ENCODE assay signal across 17 cellular contexts in the genomic region with DNA sequence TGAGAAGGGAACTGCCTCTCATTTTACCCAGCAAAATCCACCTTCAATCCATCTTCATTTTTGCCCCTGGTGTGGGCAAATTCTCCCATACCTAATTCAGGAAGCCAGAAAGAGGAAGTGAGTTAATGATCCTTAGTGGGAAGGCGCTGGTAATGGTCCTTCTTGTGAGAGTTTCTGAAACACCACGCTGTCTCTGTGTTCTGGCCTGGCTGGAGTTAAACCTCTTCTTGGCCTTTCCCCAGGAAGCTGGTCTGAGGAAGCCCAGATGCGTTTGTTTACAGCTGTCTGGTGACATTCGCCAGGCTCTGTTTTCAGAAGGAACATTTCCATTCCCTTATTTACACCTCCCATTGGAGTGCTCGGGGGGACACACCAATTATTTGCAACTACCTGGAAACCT. TPM values are rescaled to one million over a fixed set of nuclear protein-coding genes. Genes with fewer than 3 reads are reported as not detected.
DNase-seq lines count a peak whose midpoint lies in the region; ATAC-seq and TF ChIP-seq lines count a peak whose summit lies in the region.
"Had no signal": no experiment of that assay in that cellular context is flagged by ENCODE, and none has a peak within 500 bp of the region (broad histone marks: within the 10 kb centered on the region; RNA-seq: fewer than 3 reads in every experiment).

No MANE protein-coding gene starts in this region.

- H3K27ac ChIP-seq in layer of hippocampus (ENCODE audit: low read depth, low read length) (peak overlapping the region; percentile 81), upper lobe of right lung (no peak overlapping the region)
- H3K27ac ChIP-seq: psoas muscle, suprapubic skin had no signal

- intact Hi-C loops in upper lobe of right lung (cut with DNase I), result no loop called here

- DNase-seq in SIG-M5 treated with dmso at 0.1 percent for 504 hours (lab: John Stamatoyannopoulos, UW; ENCODE audit: unreplicated experiment) (peak; percentile 6), SIG-M5 (lab: John Stamatoyannopoulos, UW) (no peak), chondrocyte (ENCODE audit: low spot score) (no peak), upper lobe of right lung (peak; percentile 5)
- no peak for DNase-seq in stimulated activated CD4-positive, alpha-beta T cell treated with anti-CD3 and anti-CD28 coated beads, Interleukin-2, amount 100 ng/mL, for 48 hours
- DNase-seq: activated CD4-positive, alpha-beta T cell treated with anti-CD3 and anti-CD28 coated beads, Interleukin-2, amount 50 U/mL, for 48 hours; NCI-H2029; psoas muscle; T-helper 17 cell had no signal

- peaks cover 2% of the 10 kb centered on the region for H3K9me3 Mint-ChIP-seq in chondrocyte (ENCODE audit: low read depth)
- H3K9me3 Mint-ChIP-seq: activated naive CD4-positive, alpha-beta T cell treated with anti-CD3 and anti-CD28 coated beads, Interleukin-2, amount 50 U/mL, for 24 hours had no signal

- ATAC-seq in upper lobe of right lung (peak; percentile 42), HG03175 (IDR thresholded peaks at IDR 0.05; ENCODE audit: unreplicated experiment) (no peak), HG03039 (IDR thresholded peaks at IDR 0.05; ENCODE audit: unreplicated experiment) (no peak)
- ATAC-seq: psoas muscle, T-helper 17 cell had no signal

- no peaks in the 10 kb centered on the region for H3K27me3 ChIP-seq in layer of hippocampus (ENCODE audit: control insufficient read depth, insufficient read depth, low read length)
- no peaks in the 10 kb centered on the region for H3K27me3 ChIP-seq in upper lobe of right lung
- H3K27me3 ChIP-seq: suprapubic skin had no signal

- no peaks in the 10 kb centered on the region for H3K27me3 Mint-ChIP-seq in chondrocyte (ENCODE audit: low read depth)
- H3K27me3 Mint-ChIP-seq: activated naive CD4-positive, alpha-beta T cell treated with anti-CD3 and anti-CD28 coated beads, Interleukin-2, amount 50 U/mL, for 24 hours had no signal

- no peak overlapping the region for H3K4me3 Mint-ChIP-seq in chondrocyte (ENCODE audit: unreplicated experiment)
- H3K4me3 Mint-ChIP-seq: activated naive CD4-positive, alpha-beta T cell treated with anti-CD3 and anti-CD28 coated beads, Interleukin-2, amount 50 U/mL, for 24 hours; memory B cell; T-helper 17 cell had no signal

- peak overlapping the region; percentile 72 for H3K27ac Mint-ChIP-seq in chondrocyte (ENCODE audit: unreplicated experiment)
- H3K27ac Mint-ChIP-seq: activated naive CD4-positive, alpha-beta T cell treated with anti-CD3 and anti-CD28 coated beads, Interleukin-2, amount 50 U/mL, for 24 hours; memory B cell; T-helper 17 cell had no signal

- H3K4me1 ChIP-seq in upper lobe of right lung, result peaks cover 12% of the 10 kb centered on the region
- H3K4me1 ChIP-seq: HAP-1 had no signal

- no peak overlapping the region for H3K4me3 ChIP-seq in upper lobe of right lung
- H3K4me3 ChIP-seq: HAP-1, psoas muscle, suprapubic skin had no signal

- H3K36me3 Mint-ChIP-seq in chondrocyte (ENCODE audit: low read depth), result peaks cover 23% of the 10 kb centered on the region
- H3K36me3 Mint-ChIP-seq: activated naive CD4-positive, alpha-beta T cell treated with anti-CD3 and anti-CD28 coated beads, Interleukin-2, amount 50 U/mL, for 24 hours had no signal

- no peak for TF ChIP-seq CTCF in chondrocyte (IDR thresholded peaks at IDR 0.05)
- no peak for TF ChIP-seq CTCF in upper lobe of right lung (IDR thresholded peaks at IDR 0.05)

- H3K36me3 ChIP-seq in upper lobe of right lung, result peaks cover 9% of the 10 kb centered on the region
- H3K36me3 ChIP-seq: HAP-1 had no signal

- peaks cover 81% of the 10 kb centered on the region for H3K4me1 Mint-ChIP-seq in chondrocyte (ENCODE audit: low read depth)
- H3K4me1 Mint-ChIP-seq: activated naive CD4-positive, alpha-beta T cell treated with anti-CD3 and anti-CD28 coated beads, Interleukin-2, amount 50 U/mL, for 24 hours; memory B cell had no signal

- no peaks in the 10 kb centered on the region for H3K9me3 ChIP-seq in upper lobe of right lung
- H3K9me3 ChIP-seq: HAP-1, psoas muscle, suprapubic skin had no signal

RNA-seq across cellular contexts. Expression of a gene that starts 24.3 kb away (rescaled TPM):
- total RNA-seq in chondrocyte, result 1,260 to 1,504 TPM (median 1,485 TPM) in 3 replicates
- total RNA-seq in upper lobe of right lung, result 83.8 TPM

RNA-seq across cellular contexts. Expression of a gene that starts 31.2 kb away (rescaled TPM):
- total RNA-seq in chondrocyte, result 0.62 to 1.1 TPM in 2 of 3 replicates, not detected in the other
- not detected for total RNA-seq in upper lobe of right lung
- total RNA-seq: A172, psoas muscle, T-helper 17 cell had no signal

Comparison
In these comparisons a context has a peak if more than half of its experiments do, and no peak if none do; other contexts are left out.
1. DNase-seq: peak in SIG-M5 treated with dmso at 0.1 percent for 504 hours (single experiment) and upper lobe of right lung (single experiment); none in SIG-M5 (single experiment), chondrocyte (single experiment) and stimulated activated CD4-positive, alpha-beta T cell treated with anti-CD3 and anti-CD28 coated beads, Interleukin-2, amount 100 ng/mL, for 48 hours (0 of 2).
2. RNA of a gene that starts 24.3 kb away (total RNA-seq): 1,260 to 1,504 TPM in chondrocyte; 83.8 TPM in upper lobe of right lung (single experiment); every median in the first group is over 10 times any median in the second.